In the genomic region with DNA sequence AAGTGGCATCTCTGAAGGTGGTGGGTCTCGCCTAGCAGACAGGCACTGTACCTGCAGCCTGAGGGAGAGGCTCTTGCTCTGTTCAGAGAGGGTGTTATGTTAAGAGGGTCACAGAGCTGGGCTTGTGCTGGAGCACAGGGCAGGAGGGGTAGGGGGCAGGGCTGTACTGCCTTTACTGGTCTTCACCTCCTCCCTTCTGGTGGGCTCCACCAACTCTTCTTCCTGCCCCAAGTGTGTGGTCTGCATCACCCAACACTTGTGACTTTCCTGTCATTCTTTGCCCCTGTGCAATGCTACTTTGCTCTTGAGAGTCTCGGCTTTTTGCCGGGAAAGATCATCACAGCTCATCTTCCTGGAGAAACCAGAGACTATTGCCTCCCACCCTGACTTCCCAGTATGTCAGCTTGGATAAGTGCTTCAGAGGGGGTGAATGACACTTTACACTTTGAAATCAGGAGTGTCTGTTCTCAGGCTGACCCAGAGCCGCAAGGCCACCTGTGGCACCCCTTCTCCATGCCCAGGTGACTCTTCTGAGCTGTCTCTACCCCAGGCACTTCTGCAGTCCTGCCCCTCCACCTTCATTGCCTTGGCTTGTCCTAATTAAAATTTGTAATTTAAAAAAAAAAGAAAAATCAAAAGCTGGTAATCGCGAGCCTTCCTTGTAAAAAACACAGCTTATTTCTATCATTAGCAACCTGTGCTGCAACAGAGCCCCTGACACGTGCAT, we compare ENCODE assay signal across 14 cellular contexts. TPM values are rescaled to one million over a fixed set of nuclear protein-coding genes. Genes with fewer than 3 reads are reported as not detected.
DNase-seq lines count a peak whose midpoint lies in the region; ATAC-seq, FAIRE-seq and TF ChIP-seq lines count a peak whose summit lies in the region.
"Had no signal": no experiment of that assay in that cellular context is flagged by ENCODE, and none has a peak within 500 bp of the region (broad histone marks: within the 10 kb centered on the region; RNA-seq: fewer than 3 reads in every experiment).

No MANE protein-coding gene starts in this region.

- no peak overlapping the region for H2BK12ac ChIP-seq in H1 (ENCODE audit: low read depth, low read length)

- POLR2A ChIA-PET in activated CD4-positive, alpha-beta memory T cell treated with anti-CD3 and anti-CD28 coated beads for 36 hours (lab: Charles Lee), result interaction anchor here (0.7 to 6.3 kb wide), 10 partner anchors 38 to 85 kb away, joined by 3 to 46 read pairs (median 13); partner anchors contain the start of gene IKZF1
- POLR2A ChIA-PET in H1 (lab: Charles Lee; ENCODE audit: partially characterized antibody), result interaction anchor here (0.6 kb wide), 1 partner anchor 627 kb away, joined by 4 read pairs; no protein-coding TSS in a partner anchor

- no peak overlapping the region for H2BK15ac ChIP-seq in H1 (ENCODE audit: low read length)

- no peaks in the 10 kb centered on the region for H3K27me3 ChIP-seq in H1 (replicated peaks in 1 of 4; ENCODE audit: control insufficient read depth in 3 of 4, extremely low read depth in 1 of 4, insufficient read depth in 3 of 4, low read length in 3 of 4)
- H3K27me3 ChIP-seq in upper lobe of right lung, result no peaks in the 10 kb centered on the region
- no peaks in the 10 kb centered on the region; the same call in 1 of the 2 replicates for H3K27me3 ChIP-seq in SJCRH30
- H3K27me3 ChIP-seq: body of pancreas, foreskin keratinocyte had no signal

- H3K23me2 ChIP-seq in H1 (ENCODE audit: low read depth, low read length), result peaks cover 2% of the 10 kb centered on the region; the same call in 1 of the 2 replicates

- no peak for TF ChIP-seq RAD21 in H1 (IDR thresholded peaks at IDR 0.05 in 1 of 2, conservative IDR thresholded peaks at IDR 0.05 in 1 of 2; ENCODE audit: low read depth in 2 of 2, low read length in 2 of 2)

- no peak for TF ChIP-seq EP300 in H1 (IDR thresholded peaks at IDR 0.05; ENCODE audit: borderline replicate concordance in 1 of 2, low read depth in 2 of 2, low read length in 2 of 2)

- H3K79me2 ChIP-seq in H1 (ENCODE audit: control insufficient read depth in 1 of 2, insufficient read depth in 2 of 2, low read length in 2 of 2), result no peaks in the 10 kb centered on the region

- no peak overlapping the region for H2BK5ac ChIP-seq in H1 (ENCODE audit: low read depth, low read length)

- H3K18ac ChIP-seq in H1 (ENCODE audit: extremely low read depth, low read length), result no peak overlapping the region

- no peak for TF ChIP-seq CTCF in H1 (IDR thresholded peaks at IDR 0.05; ENCODE audit: control extremely low read depth in 1 of 3, insufficient read depth in 1 of 3, low read depth in 1 of 3, low read length in 3 of 3)
- TF ChIP-seq CTCF in upper lobe of right lung (IDR thresholded peaks at IDR 0.05), result no peak

- TF ChIP-seq POLR2A in H1 (IDR thresholded peaks at IDR 0.05; ENCODE audit: control extremely low read depth in 1 of 2, low read depth in 2 of 2, low read length in 2 of 2), result no peak

- ATAC-seq in upper lobe of right lung (peak; percentile 20), GM19035 (IDR thresholded peaks at IDR 0.05; ENCODE audit: unreplicated experiment) (no peak), HG03565 (IDR thresholded peaks at IDR 0.05; ENCODE audit: unreplicated experiment) (no peak)
- ATAC-seq: body of pancreas, foreskin keratinocyte had no signal

- H3K4me3 Mint-ChIP-seq in activated naive CD4-positive, alpha-beta T cell treated with anti-CD3 and anti-CD28 coated beads, Interleukin-2, amount 50 U/mL, for 24 hours, result peak overlapping the region; percentile 85
- peak overlapping the region; percentile 25 for H3K4me3 Mint-ChIP-seq in activated CD4-positive, alpha-beta memory T cell treated with anti-CD3 and anti-CD28 coated beads for 36 hours
- H3K4me3 Mint-ChIP-seq: endodermal cell, mesothelial cell of epicardium had no signal

- no peak overlapping the region for H2BK20ac ChIP-seq in H1 (ENCODE audit: low read length)

- no peak overlapping the region for H3K9ac ChIP-seq in H1 (replicated peaks in 1 of 4; ENCODE audit: extremely low read depth in 1 of 4, low read depth in 3 of 4, low read length in 3 of 4)

- no peaks in the 10 kb centered on the region for H3K9me3 ChIP-seq in H1 (ENCODE audit: insufficient read depth in 2 of 2, low read depth in 1 of 2, low read length in 1 of 2)
- no peaks in the 10 kb centered on the region for H3K9me3 ChIP-seq in upper lobe of right lung
- no peaks in the 10 kb centered on the region for H3K9me3 ChIP-seq in SJCRH30 (replicated peaks)
- H3K9me3 ChIP-seq: body of pancreas had no signal

- CTCF ChIA-PET in activated CD4-positive, alpha-beta memory T cell treated with anti-CD3 and anti-CD28 coated beads for 36 hours (lab: Charles Lee), result interaction anchor here (0.6 to 7.8 kb wide), 14 partner anchors 27 to 132 kb away, joined by 3 to 58 read pairs (median 4); partner anchors contain the start of gene IKZF1
- CTCF ChIA-PET in H1 (lab: Charles Lee; ENCODE audit: partially characterized antibody), result interaction anchor here (0.6 to 1.5 kb wide), 7 partner anchors 14 to 1160 kb away, joined by 3 to 5 read pairs (median 3); no protein-coding TSS in a partner anchor

- no peak overlapping the region for H4K8ac ChIP-seq in H1 (ENCODE audit: extremely low read depth, insufficient read depth, low read length)

- peak overlapping the region; percentile 99 for H3K27ac Mint-ChIP-seq in activated naive CD4-positive, alpha-beta T cell treated with anti-CD3 and anti-CD28 coated beads, Interleukin-2, amount 50 U/mL, for 24 hours
- H3K27ac Mint-ChIP-seq in activated CD4-positive, alpha-beta memory T cell treated with anti-CD3 and anti-CD28 coated beads for 36 hours, result peak overlapping the region; percentile 96
- H3K27ac Mint-ChIP-seq: endodermal cell, mesothelial cell of epicardium had no signal

- peaks cover 98% of the 10 kb centered on the region for H3K4me1 Mint-ChIP-seq in activated naive CD4-positive, alpha-beta T cell treated with anti-CD3 and anti-CD28 coated beads, Interleukin-2, amount 50 U/mL, for 24 hours
- peaks cover 96% of the 10 kb centered on the region for H3K4me1 Mint-ChIP-seq in activated CD4-positive, alpha-beta memory T cell treated with anti-CD3 and anti-CD28 coated beads for 36 hours (ENCODE audit: low read depth)
- H3K4me1 Mint-ChIP-seq: endodermal cell, mesothelial cell of epicardium had no signal

- no peak overlapping the region for H3K4me2 ChIP-seq in H1 (ENCODE audit: insufficient read depth in 1 of 2, low read depth in 2 of 2, low read length in 2 of 2)

- no peak overlapping the region for H4K5ac ChIP-seq in H1 (ENCODE audit: insufficient read length, low read depth, low read length)

- H2BK120ac ChIP-seq in H1 (replicated peaks; ENCODE audit: low read depth, low read length), result no peak overlapping the region

- H3K4me1 ChIP-seq in H1 (replicated peaks in 1 of 4; ENCODE audit: control insufficient read depth in 3 of 4, insufficient read depth in 4 of 4, low read length in 3 of 4), result peaks cover 0 to 5% (median 0%) of the 10 kb centered on the region in 4 experiments; a peak in 2 of 7 replicates
- peaks cover 6% of the 10 kb centered on the region for H3K4me1 ChIP-seq in upper lobe of right lung
- no peaks in the 10 kb centered on the region for H3K4me1 ChIP-seq in SJCRH30
- H3K4me1 ChIP-seq: body of pancreas, foreskin keratinocyte had no signal

- no peak overlapping the region for H3K14ac ChIP-seq in H1 (ENCODE audit: insufficient read length)

- FAIRE-seq in H1 (lab: Jason Lieb, UNC), result no peak

- no peak overlapping the region for H4K91ac ChIP-seq in H1 (replicated peaks; ENCODE audit: insufficient read length, low read length)

- WGBS in H1 (ENCODE audit: extremely low coverage in 1 of 2, insufficient coverage in 1 of 2, insufficient read length in 1 of 2, insufficient replicate concordance in 2 of 2, low coverage in 1 of 2, low lambda C conversion rate in 2 of 2, missing lambda C conversion rate in 1 of 2), 2 experiments, result 72% methylated on average over 7 of the region's 7 CpGs; no CpG with 5 or more reads in 1 of the 2 experiments

- H3K36me3 Mint-ChIP-seq in activated naive CD4-positive, alpha-beta T cell treated with anti-CD3 and anti-CD28 coated beads, Interleukin-2, amount 50 U/mL, for 24 hours, result no peaks in the 10 kb centered on the region
- no peaks in the 10 kb centered on the region for H3K36me3 Mint-ChIP-seq in activated CD4-positive, alpha-beta memory T cell treated with anti-CD3 and anti-CD28 coated beads for 36 hours
- H3K36me3 Mint-ChIP-seq: mesothelial cell of epicardium had no signal

- intact Hi-C loops in activated CD4-positive, alpha-beta memory T cell treated with anti-CD3 and anti-CD28 coated beads for 36 hours (cut with micrococcal nuclease), result loop anchor here (1.0 to 5.0 kb wide), 6 partner anchors 21 to 181 kb away; no protein-coding TSS in a partner anchor
- intact Hi-C loops in upper lobe of right lung (cut with DNase I), result no loop called here

- DNase-seq in activated naive CD4-positive, alpha-beta T cell treated with Interleukin-2 at 50 U/mL for 16 hours, result no peak
- no peak for DNase-seq in activated CD4-positive, alpha-beta memory T cell treated with anti-CD3 and anti-CD28 coated beads for 36 hours
- DNase-seq in H1 (ENCODE audit: low read depth in 1 of 2, low spot score in 2 of 2) (no peak), upper lobe of right lung (no peak), SJCRH30 (no peak)
- DNase-seq: DMS79 treated with DMSO at 0.1 percent for 48 hours, endodermal cell, foreskin keratinocyte had no signal

- H3K27me3 Mint-ChIP-seq in activated naive CD4-positive, alpha-beta T cell treated with anti-CD3 and anti-CD28 coated beads, Interleukin-2, amount 50 U/mL, for 24 hours, result no peaks in the 10 kb centered on the region
- no peaks in the 10 kb centered on the region for H3K27me3 Mint-ChIP-seq in activated CD4-positive, alpha-beta memory T cell treated with anti-CD3 and anti-CD28 coated beads for 36 hours

- no peak overlapping the region for H3K4ac ChIP-seq in H1 (replicated peaks; ENCODE audit: insufficient read length, low read depth, low read length)

- H3K79me1 ChIP-seq in H1 (ENCODE audit: low read depth, low read length), result no peaks in the 10 kb centered on the region

- H2AFZ ChIP-seq in H1 (ENCODE audit: low read length), result peak overlapping the region; percentile 95; the same call in 1 of the 2 replicates

- H3K56ac ChIP-seq in H1 (replicated peaks; ENCODE audit: insufficient read length, low read depth, low read length), result no peak overlapping the region

- H2AK5ac ChIP-seq in H1 (ENCODE audit: low read depth, low read length), result no peak overlapping the region; the same call in 1 of the 2 replicates

- H3K36me3 ChIP-seq in H1 (ENCODE audit: control insufficient read depth in 2 of 4, insufficient read depth in 4 of 4, low read length in 3 of 4) (no peaks in the 10 kb centered on the region), upper lobe of right lung (no peaks in the 10 kb centered on the region), SJCRH30 (no peaks in the 10 kb centered on the region)

- H3K23ac ChIP-seq in H1 (ENCODE audit: insufficient read length), result no peak overlapping the region

- H3K27ac ChIP-seq in H1 (ENCODE audit: low read depth, low read length) (no peak overlapping the region), upper lobe of right lung (no peak overlapping the region), SJCRH30 (no peak overlapping the region)
- H3K27ac ChIP-seq: body of pancreas, foreskin keratinocyte had no signal

- no peaks in the 10 kb centered on the region for H4K20me1 ChIP-seq in H1 (replicated peaks in 1 of 2; ENCODE audit: control insufficient read depth in 1 of 2, insufficient read depth in 2 of 2, low read length in 2 of 2)

- H3K4me3 ChIP-seq in H1 (ENCODE audit: extremely low read depth in 1 of 4, insufficient read depth in 2 of 4, low read depth in 3 of 4, low read length in 4 of 4) (no peak overlapping the region; a peak in 1 of 8 replicates), upper lobe of right lung (no peak overlapping the region), SJCRH30 (no peak overlapping the region)
- H3K4me3 ChIP-seq: body of pancreas had no signal

- H3K9me3 Mint-ChIP-seq in activated naive CD4-positive, alpha-beta T cell treated with anti-CD3 and anti-CD28 coated beads, Interleukin-2, amount 50 U/mL, for 24 hours, result peaks cover 5% of the 10 kb centered on the region
- no peaks in the 10 kb centered on the region for H3K9me3 Mint-ChIP-seq in activated CD4-positive, alpha-beta memory T cell treated with anti-CD3 and anti-CD28 coated beads for 36 hours
- H3K9me3 Mint-ChIP-seq: endodermal cell had no signal

RNA-seq across cellular contexts. Expression of gene IKZF1, which starts 38.4 kb away (rescaled TPM):
- 100 to 1,000 TPM; 207 to 216 TPM for total RNA-seq in activated CD4-positive, alpha-beta memory T cell treated with anti-CD3 and anti-CD28 coated beads for 36 hours
- total RNA-seq in H1 (2021; fragmentation: NEBNext Ultra II Directional; extraction: Animal tissue kit (Norgen Biotek cat#: 25700)), result 0.71 and 0.74 TPM in 2 replicates
- polyA plus RNA-seq in H1 (2011; rRNA removed), result 1.3 and 1.5 TPM in 2 replicates
- polyA plus RNA-seq in H1 (2011; cell fraction: cytosol; rRNA removed), result 0.81 TPM
- 1.4 TPM for polyA plus RNA-seq in H1 (2011; cell fraction: nucleus; rRNA removed)
- polyA plus RNA-seq in H1 (2012, experiment 1 of 2), result 0.75 to 1.2 TPM (median 1.0 TPM) in 4 replicates
- 0.20 TPM for polyA plus RNA-seq in H1 (2012, experiment 2 of 2)
- 0.63 TPM for polyA plus RNA-seq in H1 (2013, experiment 1 of 2)
- 0.55 TPM for polyA plus RNA-seq in H1 (2013, experiment 2 of 2)
- 1.2 and 1.5 TPM in 2 replicates for polyA minus RNA-seq in H1 (2011; rRNA and poly(A)+ RNA removed)
- 2.6 TPM for polyA minus RNA-seq in H1 (2011; cell fraction: cytosol; rRNA and poly(A)+ RNA removed)
- 4.5 TPM for polyA minus RNA-seq in H1 (2011; cell fraction: nucleus; rRNA and poly(A)+ RNA removed)
- 41.4 TPM for total RNA-seq in upper lobe of right lung
- not detected in 2 replicates for total RNA-seq in SJCRH30 (2014; rRNA removed; shearing (Covaris generic))
- total RNA-seq: foreskin keratinocyte, LHCN-M2 had no signal
- polyA plus RNA-seq: foreskin keratinocyte had no signal

Comparison
In these comparisons a context has a peak if more than half of its experiments do, and no peak if none do; other contexts are left out.
1. RNA of gene IKZF1, which starts 38.4 kb away (total RNA-seq): 207 to 216 TPM in activated CD4-positive, alpha-beta memory T cell treated with anti-CD3 and anti-CD28 coated beads for 36 hours and 41.4 TPM in upper lobe of right lung (single experiment); 0.71 to 0.74 TPM in H1 and not detected in SJCRH30; every median in the first group is over 10 times any median in the second.